In genomic region chr6:43689421-43689820, GRCh38 we compare ENCODE assay signal across 15 cellular contexts. TPM values are rescaled to one million over a fixed set of nuclear protein-coding genes. Genes with fewer than 3 reads are reported as not detected.
A peak's percentile ranks its signal among the peaks of the same experiment; 100 is the strongest.
DNase-seq lines count a peak whose midpoint lies in the region; ATAC-seq, FAIRE-seq and TF ChIP-seq lines count a peak whose summit lies in the region.
"Had no signal": no experiment of that assay in that cellular context is flagged by ENCODE, and none has a peak within 500 bp of the region (broad histone marks: within the 10 kb centered on the region; RNA-seq: fewer than 3 reads in every experiment).

No MANE protein-coding gene starts in this region.

- CTCF ChIA-PET in K562 (lab: Yijun Ruan, JAX; ENCODE audit: low intra/inter-chr PET ratio): no interaction called here

- TF ChIP-seq CTCF in natural killer cell (IDR thresholded peaks at IDR 0.05) (no peak), K562 (IDR thresholded peaks at IDR 0.05 in 2 of 3, conservative IDR thresholded peaks at IDR 0.05 in 1 of 3; ENCODE audit: insufficient read depth in 2 of 3, low read depth in 1 of 3, low read length in 3 of 3) (no peak), neural crest cell (conservative IDR thresholded peaks at IDR 0.05) (no peak)

- no peak for DNase-seq in natural killer cell
- no peak for DNase-seq in natural killer cell treated with Interleukin-12 subunit alpha and Interleukin-12 subunit beta and Interleukin-15 and Interleukin-18, amount 100 ng/mL, for 72 hours (ENCODE audit: low spot score)
- DNase-seq in K562 (ENCODE audit: extremely low read depth in 1 of 4, low spot score in 3 of 4): no peak
- no peak for DNase-seq in neural crest cell (ENCODE audit: low read depth, low spot score)
- DNase-seq in AML-193 (lab: John Stamatoyannopoulos, UW): no peak
- DNase-seq in iPS-NIHi11 (ENCODE audit: low spot score): no peak
- DNase-seq: Calu3, DMS 273 treated with DMSO at 0.1 percent for 48 hours, GM23248 had no signal

- peaks cover 39% of the 10 kb centered on the region for H3K79me2 ChIP-seq in K562 (ENCODE audit: control insufficient read depth, insufficient read depth, low read length)

- H3K36me3 Mint-ChIP-seq in natural killer cell (no peaks in the 10 kb centered on the region), neural crest cell (ENCODE audit: low read depth) (no peaks in the 10 kb centered on the region)
- H3K36me3 Mint-ChIP-seq in natural killer cell treated with Interleukin-12 subunit alpha and Interleukin-12 subunit beta and Interleukin-15 and Interleukin-18, amount 100 ng/mL, for 72 hours: peaks cover 4% of the 10 kb centered on the region

- H3K27ac Mint-ChIP-seq in natural killer cell: no peak overlapping the region
- H3K27ac Mint-ChIP-seq in natural killer cell treated with Interleukin-12 subunit alpha and Interleukin-12 subunit beta and Interleukin-15 and Interleukin-18, amount 100 ng/mL, for 72 hours: no peak overlapping the region
- no peak overlapping the region for H3K27ac Mint-ChIP-seq in neural crest cell (ENCODE audit: unreplicated experiment)

- H3K4me3 Mint-ChIP-seq in natural killer cell (peak overlapping the region; percentile 17), neural crest cell (peak overlapping the region; percentile 65)
- no peak overlapping the region for H3K4me3 Mint-ChIP-seq in natural killer cell treated with Interleukin-12 subunit alpha and Interleukin-12 subunit beta and Interleukin-15 and Interleukin-18, amount 100 ng/mL, for 72 hours

- no peaks in the 10 kb centered on the region for H3K27me3 ChIP-seq in K562 (ENCODE audit: control insufficient read depth in 2 of 2, insufficient read depth in 2 of 2, low read length in 2 of 2)

- no peak overlapping the region for H3K27ac ChIP-seq in K562 (ENCODE audit: extremely low read depth, low read depth, low read length)
- H3K27ac ChIP-seq: GM23248 had no signal

- no peak overlapping the region for H3K4me2 ChIP-seq in K562 (ENCODE audit: insufficient read depth, low read length)

- H3K4me3 ChIP-seq in K562: no peak overlapping the region
- H3K4me3 ChIP-seq: GM23248 had no signal

- H3K4me1 Mint-ChIP-seq in natural killer cell (peaks cover 25 to 35% of the 10 kb centered on the region in 2 donors), neural crest cell (peaks cover 27% of the 10 kb centered on the region)
- peaks cover 23 to 26% of the 10 kb centered on the region in 2 donors for H3K4me1 Mint-ChIP-seq in natural killer cell treated with Interleukin-12 subunit alpha and Interleukin-12 subunit beta and Interleukin-15 and Interleukin-18, amount 100 ng/mL, for 72 hours (ENCODE audit: low read depth in 2 of 2)

- peaks cover 4 to 11% of the 10 kb centered on the region in 2 experiments; a peak in 2 of 5 replicates for H3K4me1 ChIP-seq in K562 (replicated peaks in 1 of 2; ENCODE audit: control insufficient read depth in 2 of 2, insufficient read depth in 2 of 2, low read length in 2 of 2)

- ATAC-seq in natural killer cell (no peak), K562 (no peak), GM19397 (IDR thresholded peaks at IDR 0.05; ENCODE audit: unreplicated experiment) (no peak)
- no peak for ATAC-seq in natural killer cell treated with Interleukin-12 subunit alpha and Interleukin-12 subunit beta and Interleukin-15 and Interleukin-18, amount 100 ng/mL, for 72 hours
- ATAC-seq: HCT116 had no signal

- no peak for TF ChIP-seq POLR2A in K562 (conservative IDR thresholded peaks at IDR 0.05)

- WGBS in K562 (ENCODE audit: insufficient coverage, low coverage, missing lambda C conversion rate): 17% methylated on average over 2 of the region's 2 CpGs

- H3K9me1 ChIP-seq in K562 (ENCODE audit: control insufficient read depth, insufficient read depth, low read length): no peaks in the 10 kb centered on the region

- BruUV-seq in K562 (replicated peaks; lab: Mats Ljungman, UMichigan): no TSS peak

- H3K9ac ChIP-seq in K562 (ENCODE audit: insufficient read depth in 1 of 2, low read depth in 2 of 2, low read length in 2 of 2): no peak overlapping the region
- H3K9ac ChIP-seq: GM23248 had no signal

- TF ChIP-seq EP300 in K562 (IDR thresholded peaks at IDR 0.05; ENCODE audit: low read length): no peak

- TF ChIP-seq RAD21 in K562 (CRISPR knock-in tag; conservative IDR thresholded peaks at IDR 0.05 in 1 of 2, IDR thresholded peaks at IDR 0.05 in 1 of 2): no peak

- intact Hi-C loops in natural killer cell (cut with micrococcal nuclease): no loop called here
- intact Hi-C loops in K562 (cut with micrococcal nuclease): no loop called here

- no peak for FAIRE-seq in K562 (lab: Jason Lieb, UNC)
- FAIRE-seq: A204.1, H54, HTR-8/SVneo had no signal

- H3K36me3 ChIP-seq in K562 (ENCODE audit: control insufficient read depth, insufficient read depth, low read length): peaks cover 17% of the 10 kb centered on the region; the same call in 1 of the 3 replicates

- H4K20me1 ChIP-seq in K562 (replicated peaks; ENCODE audit: control insufficient read depth, insufficient read depth, low read length): no peaks in the 10 kb centered on the region

- H2AFZ ChIP-seq in K562 (ENCODE audit: low read depth, low read length): no peak overlapping the region
- H2AFZ ChIP-seq: GM23248 had no signal

- peaks cover 7 to 12% of the 10 kb centered on the region in 2 donors for H3K27me3 Mint-ChIP-seq in natural killer cell (ENCODE audit: low read depth in 2 of 2)
- H3K27me3 Mint-ChIP-seq in natural killer cell treated with Interleukin-12 subunit alpha and Interleukin-12 subunit beta and Interleukin-15 and Interleukin-18, amount 100 ng/mL, for 72 hours: peaks cover 0 to 3% of the 10 kb centered on the region in 2 donors
- H3K27me3 Mint-ChIP-seq in neural crest cell (ENCODE audit: low read depth): peaks cover 12% of the 10 kb centered on the region

- POLR2A ChIA-PET in K562 (lab: Yijun Ruan, JAX): interaction anchor here (0.5 to 3.0 kb wide), 8 partner anchors 11 to 536 kb away, joined by 3 to 12 read pairs (median 4); no protein-coding TSS in a partner anchor

- H3K9me3 ChIP-seq in K562 (replicated peaks; ENCODE audit: control insufficient read depth, insufficient read depth, low read depth, low read length): no peaks in the 10 kb centered on the region

- H3K9me3 Mint-ChIP-seq in natural killer cell (no peaks in the 10 kb centered on the region), neural crest cell (no peaks in the 10 kb centered on the region)
- H3K9me3 Mint-ChIP-seq in natural killer cell treated with Interleukin-12 subunit alpha and Interleukin-12 subunit beta and Interleukin-15 and Interleukin-18, amount 100 ng/mL, for 72 hours: no peaks in the 10 kb centered on the region

- in situ Hi-C loops in K562 (cut with MboI): no loop called here

RNA-seq across cellular contexts. Expression of gene MRPS18A, which starts 1.8 kb away (rescaled TPM):
- total RNA-seq in natural killer cell (10 to 100 TPM; 29.0 to 39.8 (median 33.1) TPM), K562 (2014; rRNA removed) (130 and 161 TPM in 2 replicates), K562 (2014; rRNA removed; fragmentation: Illumina TruSeq; extraction: Trizol) (63.9 and 87.5 TPM in 2 replicates), K562 (2015; rRNA removed; fragmentation: Illumina TruSeq; extraction: Trizol) (115 and 119 TPM in 2 replicates), K562 (2021) (102 and 104 TPM in 2 replicates), neural crest cell (49.5 and 50.6 TPM in 2 replicates)
- 10 to 100 TPM; 32.7 to 39.3 TPM for total RNA-seq in natural killer cell treated with Interleukin-12 subunit alpha and Interleukin-12 subunit beta and Interleukin-15 and Interleukin-18, amount 100 ng/mL, for 72 hours
- 30.9 and 95.8 TPM in 2 replicates for total RNA-seq in K562 (2011; cell fraction: chromatin; rRNA removed; ENCODE audit: low replicate concordance)
- total RNA-seq in K562 (2011; cell fraction: nucleolus; rRNA removed): 81.3 and 96.7 TPM in 2 replicates
- 48.8 and 57.7 TPM in 2 replicates for total RNA-seq in K562 (2011; cell fraction: nucleoplasm; rRNA removed)
- polyA plus RNA-seq in K562 (2011; rRNA removed) (104 and 112 TPM in 2 replicates), K562 (2014; fragmentation: Illumina TruSeq; extraction: Trizol) (159 and 185 TPM in 2 replicates), K562 (2014; fragmentation: Nextera tagmentation; extraction: Ambion mirVana) (100 to 1,000 TPM; 204 to 243 TPM), K562 (2014; rRNA removed) (125 and 133 TPM in 2 replicates)
- 155 and 252 TPM in 2 replicates for polyA plus RNA-seq in K562 (2011; cell fraction: cytosol; rRNA removed)
- 54.3 and 56.2 TPM in 2 replicates for polyA plus RNA-seq in K562 (2011; cell fraction: nucleus; rRNA removed)
- polyA plus RNA-seq in K562 (2012): 113 and 127 TPM in 2 replicates
- 78.1 and 100 TPM in 2 replicates for polyA minus RNA-seq in K562 (2011; rRNA and poly(A)+ RNA removed)
- 41.0 and 52.2 TPM in 2 replicates for polyA minus RNA-seq in K562 (2011; cell fraction: cytosol; rRNA and poly(A)+ RNA removed)
- 41.9 and 47.8 TPM in 2 replicates for polyA minus RNA-seq in K562 (2011; cell fraction: nucleus; rRNA and poly(A)+ RNA removed)

RNA-seq across cellular contexts. Expression of gene RSPH9, which starts 44.6 kb away (rescaled TPM):
- total RNA-seq in natural killer cell (under 1 TPM in 1 of 3 donors, not detected in 2; 0.23 TPM), K562 (2014; rRNA removed) (0.05 TPM in 1 of 2 replicates, not detected in the other), K562 (2014; rRNA removed; fragmentation: Illumina TruSeq; extraction: Trizol) (not detected in 2 replicates), K562 (2015; rRNA removed; fragmentation: Illumina TruSeq; extraction: Trizol) (not detected in 2 replicates), K562 (2021) (not detected in 2 replicates), neural crest cell (0.57 and 0.63 TPM in 2 replicates)
- not detected for total RNA-seq in natural killer cell treated with Interleukin-12 subunit alpha and Interleukin-12 subunit beta and Interleukin-15 and Interleukin-18, amount 100 ng/mL, for 72 hours
- 0.32 TPM in 1 of 2 replicates, not detected in the other for total RNA-seq in K562 (2011; cell fraction: chromatin; rRNA removed; ENCODE audit: low replicate concordance)
- 0.17 TPM in 1 of 2 replicates, not detected in the other for total RNA-seq in K562 (2011; cell fraction: nucleolus; rRNA removed)
- 0.22 and 0.38 TPM in 2 replicates for total RNA-seq in K562 (2011; cell fraction: nucleoplasm; rRNA removed)
- polyA plus RNA-seq in K562 (2011; rRNA removed) (0.04 TPM in 1 of 2 replicates, not detected in the other), K562 (2014; fragmentation: Illumina TruSeq; extraction: Trizol) (not detected in 2 replicates), K562 (2014; fragmentation: Nextera tagmentation; extraction: Ambion mirVana) (under 1 TPM; 0.39 to 0.60 TPM), K562 (2014; rRNA removed) (not detected in 2 replicates)
- polyA plus RNA-seq in K562 (2011; cell fraction: cytosol; rRNA removed): not detected in 2 replicates
- polyA plus RNA-seq in K562 (2011; cell fraction: nucleus; rRNA removed): 0.04 TPM in 1 of 2 replicates, not detected in the other
- polyA plus RNA-seq in K562 (2012): 0.40 and 0.49 TPM in 2 replicates
- polyA minus RNA-seq in K562 (2011; rRNA and poly(A)+ RNA removed): 0.11 and 0.15 TPM in 2 replicates
- not detected in 2 replicates for polyA minus RNA-seq in K562 (2011; cell fraction: cytosol; rRNA and poly(A)+ RNA removed)
- 0.22 TPM in 1 of 2 replicates, not detected in the other for polyA minus RNA-seq in K562 (2011; cell fraction: nucleus; rRNA and poly(A)+ RNA removed)
- total RNA-seq: Daoy had no signal

RNA-seq across cellular contexts. Expression of gene MAD2L1BP, which starts 53.8 kb away (rescaled TPM):
- total RNA-seq in natural killer cell (10 to 100 TPM; 29.9 to 43.3 (median 38.3) TPM), K562 (2014; rRNA removed) (69.7 and 78.1 TPM in 2 replicates), K562 (2014; rRNA removed; fragmentation: Illumina TruSeq; extraction: Trizol) (73.8 and 76.7 TPM in 2 replicates), K562 (2015; rRNA removed; fragmentation: Illumina TruSeq; extraction: Trizol) (73.2 and 75.1 TPM in 2 replicates), K562 (2021) (71.5 and 77.4 TPM in 2 replicates), neural crest cell (43.2 and 43.5 TPM in 2 replicates)
- 10 to 100 TPM; 37.1 to 39.7 TPM for total RNA-seq in natural killer cell treated with Interleukin-12 subunit alpha and Interleukin-12 subunit beta and Interleukin-15 and Interleukin-18, amount 100 ng/mL, for 72 hours
- total RNA-seq in K562 (2011; cell fraction: chromatin; rRNA removed; ENCODE audit: low replicate concordance): 89.9 and 155 TPM in 2 replicates
- 95.9 and 115 TPM in 2 replicates for total RNA-seq in K562 (2011; cell fraction: nucleolus; rRNA removed)
- total RNA-seq in K562 (2011; cell fraction: nucleoplasm; rRNA removed): 87.8 and 100 TPM in 2 replicates
- polyA plus RNA-seq in K562 (2011; rRNA removed) (120 TPM in 2 replicates), K562 (2014; fragmentation: Illumina TruSeq; extraction: Trizol) (113 and 116 TPM in 2 replicates), K562 (2014; fragmentation: Nextera tagmentation; extraction: Ambion mirVana) (100 to 1,000 TPM; 241 to 321 TPM), K562 (2014; rRNA removed) (102 and 111 TPM in 2 replicates)
- polyA plus RNA-seq in K562 (2011; cell fraction: cytosol; rRNA removed): 173 and 183 TPM in 2 replicates
- polyA plus RNA-seq in K562 (2011; cell fraction: nucleus; rRNA removed): 62.0 and 78.0 TPM in 2 replicates
- polyA plus RNA-seq in K562 (2012): 49.6 and 65.4 TPM in 2 replicates
- polyA minus RNA-seq in K562 (2011; rRNA and poly(A)+ RNA removed): 73.9 and 74.5 TPM in 2 replicates
- polyA minus RNA-seq in K562 (2011; cell fraction: cytosol; rRNA and poly(A)+ RNA removed): 33.5 and 38.0 TPM in 2 replicates
- 18.2 and 39.4 TPM in 2 replicates for polyA minus RNA-seq in K562 (2011; cell fraction: nucleus; rRNA and poly(A)+ RNA removed)
